1 cellular context compared by ENCODE assay signal in the genomic region with DNA sequence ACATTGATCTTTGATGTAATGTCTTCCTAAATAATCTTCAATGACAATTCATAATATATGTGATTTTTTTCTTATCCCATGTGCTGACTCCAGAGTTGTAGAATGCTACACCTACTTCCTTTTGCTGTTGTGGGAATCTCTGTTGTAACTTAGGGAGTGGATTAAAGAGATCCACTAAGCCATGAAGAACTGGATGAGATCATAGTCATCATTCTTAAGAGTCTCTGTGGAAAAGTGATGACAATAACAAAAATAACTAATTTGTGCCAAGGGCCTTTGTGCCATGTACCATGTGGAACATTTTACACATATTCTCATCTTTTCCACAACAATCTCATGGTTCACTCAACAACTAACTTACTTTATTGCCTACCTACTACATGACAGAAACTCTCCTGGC.
A peak's percentile ranks its signal among the peaks of the same experiment; 100 is the strongest.
TF ChIP-seq lines count a peak whose summit lies in the region.

No MANE protein-coding gene starts in this region.

TF ChIP-seq in IMR-90, 13 proteins besides CTCF, POLR2A, EP300 and RAD21 (continued from another document):
- TF ChIP-seq MAFK (IDR thresholded peaks at IDR 0.05; ENCODE audit: low read depth, low read length) (peak; percentile 76), MAZ (IDR thresholded peaks at IDR 0.05; ENCODE audit: borderline replicate concordance, low read depth, low read length) (no peak)
- TF ChIP-seq, protein P1, sequence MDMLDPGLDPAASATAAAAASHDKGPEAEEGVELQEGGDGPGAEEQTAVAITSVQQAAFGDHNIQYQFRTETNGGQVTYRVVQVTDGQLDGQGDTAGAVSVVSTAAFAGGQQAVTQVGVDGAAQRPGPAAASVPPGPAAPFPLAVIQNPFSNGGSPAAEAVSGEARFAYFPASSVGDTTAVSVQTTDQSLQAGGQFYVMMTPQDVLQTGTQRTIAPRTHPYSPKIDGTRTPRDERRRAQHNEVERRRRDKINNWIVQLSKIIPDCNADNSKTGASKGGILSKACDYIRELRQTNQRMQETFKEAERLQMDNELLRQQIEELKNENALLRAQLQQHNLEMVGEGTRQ (IDR thresholded peaks at IDR 0.05; ENCODE audit: low read depth, low read length) = no peak
